Comparison of ENCODE assay signal across 8 cellular contexts in genomic region chr6:145734486-145735355, GRCh38. TPM values are rescaled to one million over a fixed set of nuclear protein-coding genes. Genes with fewer than 3 reads are reported as not detected.
DNase-seq lines count a peak whose midpoint lies in the region; ATAC-seq and TF ChIP-seq lines count a peak whose summit lies in the region.

No MANE protein-coding gene starts in this region.

- peaks cover 18% of the 10 kb centered on the region for H3K4me1 Mint-ChIP-seq in WTC11

- peaks cover 9% of the 10 kb centered on the region for H3K9me3 Mint-ChIP-seq in WTC11

- ATAC-seq in GM18868 (IDR thresholded peaks at IDR 0.05; ENCODE audit: unreplicated experiment) (peak; percentile 69), HG03108 (IDR thresholded peaks at IDR 0.05; ENCODE audit: unreplicated experiment) (peak; percentile 75), WTC11 (peak; percentile 84)

- POLR2A ChIA-PET in WTC11 (lab: Charles Lee): interaction anchor here (0.6 to 4.3 kb wide), 5 partner anchors 13 to 1702 kb away, joined by 3 to 44 read pairs (median 4); partner anchors contain the start of genes FBXO30 and SHPRH

- H3K27ac Mint-ChIP-seq in WTC11: peak overlapping the region; percentile 94

- H3K36me3 Mint-ChIP-seq in WTC11: peaks cover 6% of the 10 kb centered on the region

- CTCF ChIA-PET in WTC11 (lab: Charles Lee): interaction anchor here (1.2 kb wide), 1 partner anchor 80 kb away, joined by 7 read pairs; the partner anchor contains the start of gene FBXO30

- peak; percentile 87 for DNase-seq in NCI-H2171 (lab: John Stamatoyannopoulos, UW)
- DNase-seq in WTC11 (ENCODE audit: low spot score): peak; percentile 82
- DNase-seq in cardiac fibroblast (ENCODE audit: low read depth in 2 of 2): peak; percentile 90 to 94
- DNase-seq in iris pigment epithelial cell (ENCODE audit: low read depth): peak; percentile 92
- peak; percentile 73 for DNase-seq in stimulated activated CD4-positive, alpha-beta T cell treated with anti-CD3 and anti-CD28 coated beads, Interleukin-12 subunit alpha, Interleukin-12 subunit beta, amount 100 ng/mL, for 4 hours

- no peaks in the 10 kb centered on the region for H3K27me3 ChIP-seq in ACC112 (ENCODE audit: insufficient read depth, low read length)

- H2AFZ ChIP-seq in ACC112 (ENCODE audit: low read length, unreplicated experiment): peak overlapping the region; percentile 35

- no peaks in the 10 kb centered on the region; the same call in 1 of the 2 replicates for H3K36me3 ChIP-seq in ACC112 (ENCODE audit: insufficient read depth, low read length)

- H3K4me3 ChIP-seq in ACC112 (ENCODE audit: low read depth, low read length) (peak overlapping the region; percentile 85), cardiac fibroblast (replicated peaks in 1 of 2; ENCODE audit: low read depth in 2 of 2, low read length in 2 of 2) (peak overlapping the region; percentile 67 to 72)

- H3K4me1 ChIP-seq in ACC112 (ENCODE audit: control insufficient read depth, insufficient read depth, low read length, unreplicated experiment): peaks cover 36% of the 10 kb centered on the region

- H3K27ac ChIP-seq in ACC112 (ENCODE audit: low read depth, low read length): peak overlapping the region; percentile 94

- no peaks in the 10 kb centered on the region for H3K27me3 Mint-ChIP-seq in WTC11 (ENCODE audit: low read depth)

- no peak for TF ChIP-seq CTCF in WTC11 (IDR thresholded peaks at IDR 0.05)
- no peak for TF ChIP-seq CTCF in cardiac fibroblast (IDR thresholded peaks at IDR 0.05; ENCODE audit: low read depth, low read length)

- peak overlapping the region; percentile 86 for H3K4me3 Mint-ChIP-seq in WTC11

- H3K79me2 ChIP-seq in ACC112 (ENCODE audit: control insufficient read depth, insufficient read depth, low read length, unreplicated experiment): no peaks in the 10 kb centered on the region

TF ChIP-seq in WTC11, 78 proteins besides CTCF, POLR2A, EP300 and RAD21 (continues in another document):
- TF ChIP-seq MLX (CRISPR knock-in tag; IDR thresholded peaks at IDR 0.05) (no peak), ZNF416 (CRISPR knock-in tag; IDR thresholded peaks at IDR 0.05) (0 out of 2 replicates have a peak, but pooled peaks have one; percentile 22), E2F5 (CRISPR knock-in tag; IDR thresholded peaks at IDR 0.05) (peak; percentile 56; the same call in 1 of the 2 replicates), MAX (CRISPR knock-in tag; IDR thresholded peaks at IDR 0.05) (peak; percentile 63; the same call in 1 of the 2 replicates), IRF2 (CRISPR knock-in tag; IDR thresholded peaks at IDR 0.05; ENCODE audit: borderline replicate concordance, low read depth) (no peak), HMGXB4 (CRISPR knock-in tag; IDR thresholded peaks at IDR 0.05) (peak; percentile 51; the same call in 1 of the 2 replicates), GABPB1 (CRISPR knock-in tag; IDR thresholded peaks at IDR 0.05) (peak; percentile 63; the same call in 1 of the 2 replicates), NR3C1 (CRISPR knock-in tag; conservative IDR thresholded peaks at IDR 0.05; ENCODE audit: low read depth) (no peak), MYBL2 (CRISPR knock-in tag; IDR thresholded peaks at IDR 0.05) (peak; percentile 51; the same call in 1 of the 2 replicates), SP1 (CRISPR knock-in tag; conservative IDR thresholded peaks at IDR 0.05) (peak; percentile 24; the same call in 1 of the 2 replicates), NFE2L1 (CRISPR knock-in tag; IDR thresholded peaks at IDR 0.05) (peak; percentile 65; the same call in 1 of the 2 replicates), PRDM15 (CRISPR knock-in tag; IDR thresholded peaks at IDR 0.05) (peak; percentile 96), USF1 (CRISPR knock-in tag; IDR thresholded peaks at IDR 0.05) (no peak), NFYB (CRISPR knock-in tag; conservative IDR thresholded peaks at IDR 0.05; ENCODE audit: low read depth) (no peak), TEAD1 (CRISPR knock-in tag; IDR thresholded peaks at IDR 0.05) (0 out of 2 replicates have a peak, but pooled peaks have one; percentile 14)

RNA-seq across cellular contexts. Expression of gene EPM2A, which starts 0.6 kb away (rescaled TPM):
- 4.8 to 5.3 TPM (median 5.1 TPM) in 3 replicates for total RNA-seq in WTC11 (2021)

Comparison
In these comparisons a context has a peak if more than half of its experiments do, and no peak if none do; other contexts are left out.
1. Peak in every context shown above with its lines: DNase-seq, ATAC-seq, H3K4me3 ChIP-seq and H3K27ac ChIP-seq.